ENCODE assay signal across 8 cellular contexts in the genomic region with DNA sequence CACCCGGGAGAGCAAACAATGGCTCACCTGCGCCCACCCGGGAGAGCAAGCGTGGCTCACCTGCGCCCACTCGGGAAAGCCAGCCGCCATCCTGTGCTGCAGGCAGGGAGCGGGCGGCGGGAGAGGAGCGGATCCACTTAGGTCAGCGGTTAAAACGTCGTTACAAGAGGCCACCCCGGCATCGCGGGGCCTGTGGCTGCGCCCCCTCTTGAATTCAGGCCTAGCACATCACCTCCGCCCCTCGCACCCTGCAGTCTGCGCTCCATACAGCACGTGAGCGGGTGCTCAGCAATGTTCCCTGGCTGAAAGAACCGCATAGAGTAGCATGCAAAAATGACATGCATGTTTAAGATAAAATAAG. TPM values are rescaled to one million over a fixed set of nuclear protein-coding genes. Genes with fewer than 3 reads are reported as not detected.
DNase-seq lines count a peak whose midpoint lies in the region; ATAC-seq and TF ChIP-seq lines count a peak whose summit lies in the region.

No MANE protein-coding gene starts in this region.

- H3K4me1 ChIP-seq in ACC112 (ENCODE audit: control insufficient read depth, insufficient read depth, low read length, unreplicated experiment), result peaks cover 24% of the 10 kb centered on the region

- peak; percentile 15 for ATAC-seq in left colon
- ATAC-seq in stimulated activated naive CD8-positive, alpha-beta T cell treated with anti-CD3 and anti-CD28 coated beads, Interleukin-15, Interleukin-2, amounts not matched to agents 100 U/mL and 50 U/mL, for 24 hours, result peak; percentile 11

- peaks cover 12% of the 10 kb centered on the region; the same call in 1 of the 2 replicates for H3K27me3 ChIP-seq in ACC112 (ENCODE audit: insufficient read depth, low read length)

- intact Hi-C loops in left colon (cut with DNase I, micrococcal nuclease), result no loop called here

- H3K4me3 ChIP-seq in ACC112 (ENCODE audit: low read depth, low read length) (peak overlapping the region; percentile 88), astrocyte of the cerebellum (ENCODE audit: low read depth, low read length) (peak overlapping the region; percentile 48)

- TF ChIP-seq CTCF in GM20000 (IDR thresholded peaks at IDR 0.05; ENCODE audit: extremely low read depth, missing control alignments) (no peak), astrocyte of the cerebellum (IDR thresholded peaks at IDR 0.05; ENCODE audit: low read depth, low read length, missing control alignments) (no peak)

- in situ Hi-C loops in astrocyte of the cerebellum (cut with HindIII; ENCODE audit: low sequenced_read_pairs), result no loop called here

- H3K36me3 ChIP-seq in ACC112 (ENCODE audit: insufficient read depth, low read length), result peaks cover 6% of the 10 kb centered on the region; the same call in 1 of the 2 replicates

- H2AFZ ChIP-seq in ACC112 (ENCODE audit: low read length, unreplicated experiment), result peak overlapping the region; percentile 94

- H3K79me2 ChIP-seq in ACC112 (ENCODE audit: control insufficient read depth, insufficient read depth, low read length, unreplicated experiment), result peaks cover 19% of the 10 kb centered on the region

- no peak overlapping the region for H3K27ac ChIP-seq in ACC112 (ENCODE audit: low read depth, low read length)

- DNase-seq in GM20000 (ENCODE audit: low spot score) (peak; percentile 49), NCI-H510A (lab: John Stamatoyannopoulos, UW) (peak; percentile 23), astrocyte of the cerebellum (ENCODE audit: low read depth) (no peak), left colon (peak in 1 of 2 donors; percentile 45), UCSD-AML1 (lab: John Stamatoyannopoulos, UW; ENCODE audit: unreplicated experiment) (no peak), CD1c-positive myeloid dendritic cell (ENCODE audit: extremely low spot score) (no peak)
- peak; percentile 35 for DNase-seq in stimulated activated naive CD8-positive, alpha-beta T cell treated with anti-CD3 and anti-CD28 coated beads, Interleukin-15, Interleukin-2, amounts not matched to agents 100 U/mL and 50 U/mL, for 24 hours

RNA-seq across cellular contexts. Expression of gene FIGNL1, which starts 0.5 kb away (rescaled TPM):
- total RNA-seq in left colon, result 1 to 10 TPM; 4.4 to 6.5 TPM

Comparison
In these comparisons a context has a peak if more than half of its experiments do, and no peak if none do; other contexts are left out.
1. DNase-seq: peak in GM20000 (single experiment), NCI-H510A (single experiment) and stimulated activated naive CD8-positive, alpha-beta T cell treated with anti-CD3 and anti-CD28 coated beads, Interleukin-15, Interleukin-2, amounts not matched to agents 100 U/mL and 50 U/mL, for 24 hours (single experiment); none in astrocyte of the cerebellum (single experiment), UCSD-AML1 (single experiment) and CD1c-positive myeloid dendritic cell (single experiment).